9 cellular contexts compared by ENCODE assay signal in the genomic region with DNA sequence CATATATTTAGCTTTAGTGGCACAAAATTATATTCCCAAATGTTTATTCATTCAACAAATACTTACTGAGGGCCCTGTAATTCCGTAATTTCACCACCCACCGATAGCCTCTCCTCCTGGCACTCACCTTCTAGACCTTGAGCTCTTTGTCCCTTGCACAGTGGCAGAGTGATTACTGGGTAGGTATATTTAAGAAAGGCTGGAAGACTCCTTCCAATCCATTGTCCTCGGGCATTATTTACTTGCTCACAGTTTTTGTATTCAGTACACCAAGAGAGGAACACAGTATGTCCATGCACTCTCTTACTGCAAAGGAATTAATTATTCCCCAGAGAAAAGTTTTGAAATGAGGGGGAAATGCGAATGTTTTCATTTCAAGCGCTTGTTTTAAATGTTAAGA. TPM values are rescaled to one million over a fixed set of nuclear protein-coding genes. Genes with fewer than 3 reads are reported as not detected.
DNase-seq lines count a peak whose midpoint lies in the region; ATAC-seq and TF ChIP-seq lines count a peak whose summit lies in the region.
"Had no signal": no experiment of that assay in that cellular context is flagged by ENCODE, and none has a peak within 500 bp of the region (broad histone marks: within the 10 kb centered on the region; RNA-seq: fewer than 3 reads in every experiment).

No MANE protein-coding gene starts in this region.

- peaks cover 12% of the 10 kb centered on the region for H4K20me1 ChIP-seq in KMS-11 (ENCODE audit: insufficient read depth)

- peaks cover 25% of the 10 kb centered on the region for H3K36me3 Mint-ChIP-seq in activated CD8-positive, alpha-beta T cell treated with anti-CD3 and anti-CD28 coated beads for 36 hours (ENCODE audit: low read depth)
- no peaks in the 10 kb centered on the region for H3K36me3 Mint-ChIP-seq in natural killer cell

- no peaks in the 10 kb centered on the region for H3K9me3 Mint-ChIP-seq in activated CD8-positive, alpha-beta T cell treated with anti-CD3 and anti-CD28 coated beads for 36 hours
- H3K9me3 Mint-ChIP-seq in natural killer cell: no peaks in the 10 kb centered on the region

- H3K9ac ChIP-seq in KMS-11: peak overlapping the region; percentile 87; the same call in 1 of the 2 replicates

- H3K4me1 ChIP-seq in KMS-11 (ENCODE audit: low read depth, poor library complexity, severe bottlenecking): peaks cover 17% of the 10 kb centered on the region

- no peaks in the 10 kb centered on the region for H3K36me3 ChIP-seq in KMS-11 (ENCODE audit: insufficient read depth)
- H3K36me3 ChIP-seq: brain microvascular endothelial cell had no signal

- TF ChIP-seq CTCF in KMS-11 (conservative IDR thresholded peaks at IDR 0.05; ENCODE audit: low read depth, low read length): no peak
- no peak for TF ChIP-seq CTCF in activated CD8-positive, alpha-beta T cell treated with anti-CD3 and anti-CD28 coated beads for 36 hours (IDR thresholded peaks at IDR 0.05)
- no peak for TF ChIP-seq CTCF in natural killer cell (IDR thresholded peaks at IDR 0.05)

- peaks cover 11% of the 10 kb centered on the region; the same call in 1 of the 2 replicates for H3K79me2 ChIP-seq in KMS-11 (ENCODE audit: insufficient read depth, low read depth)

- no peak overlapping the region for H3K27ac ChIP-seq in KMS-11
- H3K27ac ChIP-seq: brain microvascular endothelial cell had no signal

- peaks cover 44% of the 10 kb centered on the region for H3K27me3 ChIP-seq in KMS-11 (ENCODE audit: insufficient read depth, low read depth)
- H3K27me3 ChIP-seq: brain microvascular endothelial cell had no signal

- CTCF ChIA-PET in activated CD8-positive, alpha-beta T cell treated with anti-CD3 and anti-CD28 coated beads for 36 hours (lab: Charles Lee): no interaction called here

- peak overlapping the region; percentile 71 for H3K27ac Mint-ChIP-seq in activated CD8-positive, alpha-beta T cell treated with anti-CD3 and anti-CD28 coated beads for 36 hours
- H3K27ac Mint-ChIP-seq in natural killer cell: no peak overlapping the region

- no peak overlapping the region for H3K4me3 ChIP-seq in KMS-11 (IDR thresholded peaks at IDR 0.05; ENCODE audit: insufficient read depth, low read depth, low read length)

- POLR2A ChIA-PET in activated CD8-positive, alpha-beta T cell treated with anti-CD3 and anti-CD28 coated beads for 36 hours (lab: Charles Lee): interaction anchor here (2.1 kb wide), 1 partner anchor 114 kb away, joined by 5 read pairs; no protein-coding TSS in a partner anchor

- H3K4me3 Mint-ChIP-seq in activated CD8-positive, alpha-beta T cell treated with anti-CD3 and anti-CD28 coated beads for 36 hours: peak overlapping the region; percentile 81
- H3K4me3 Mint-ChIP-seq in natural killer cell: peak overlapping the region; percentile 88

- H2AFZ ChIP-seq in KMS-11 (ENCODE audit: low read depth): peak overlapping the region; percentile 81; the same call in 1 of the 2 replicates

- intact Hi-C loops in activated CD8-positive, alpha-beta T cell treated with anti-CD3 and anti-CD28 coated beads for 36 hours (cut with micrococcal nuclease): no loop called here
- intact Hi-C loops in natural killer cell (cut with micrococcal nuclease): no loop called here

- H3K4me1 Mint-ChIP-seq in activated CD8-positive, alpha-beta T cell treated with anti-CD3 and anti-CD28 coated beads for 36 hours (ENCODE audit: low read depth): peaks cover 25% of the 10 kb centered on the region
- peaks cover 21 to 26% of the 10 kb centered on the region in 2 donors for H3K4me1 Mint-ChIP-seq in natural killer cell

- DNase-seq in DMS79 treated with DMSO at 0.1 percent for 48 hours (lab: John Stamatoyannopoulos, UW) (peak; percentile 57), DMS79 (lab: John Stamatoyannopoulos, UW) (no peak), natural killer cell (no peak), SK-N-DZ (ENCODE audit: low spot score) (no peak)
- DNase-seq in activated CD8-positive, alpha-beta T cell treated with anti-CD3 and anti-CD28 coated beads for 36 hours: no peak
- DNase-seq in activated effector memory CD4-positive, alpha-beta T cell treated with Interleukin-2 at 50 U/mL for 16 hours: no peak
- DNase-seq: brain microvascular endothelial cell had no signal

- no peak for ATAC-seq in activated CD8-positive, alpha-beta T cell treated with anti-CD3 and anti-CD28 coated beads for 36 hours
- no peak for ATAC-seq in natural killer cell
- no peak for ATAC-seq in HG03159 (IDR thresholded peaks at IDR 0.05; ENCODE audit: unreplicated experiment)

- peaks cover 36% of the 10 kb centered on the region for H3K27me3 Mint-ChIP-seq in activated CD8-positive, alpha-beta T cell treated with anti-CD3 and anti-CD28 coated beads for 36 hours
- H3K27me3 Mint-ChIP-seq in natural killer cell (ENCODE audit: low read depth in 2 of 2): peaks cover 28 to 29% of the 10 kb centered on the region in 2 donors

- H3K4me2 ChIP-seq in KMS-11: peak overlapping the region; percentile 43; the same call in 1 of the 2 replicates

RNA-seq across cellular contexts. Expression of a gene that starts 1.1 kb away (rescaled TPM):
- total RNA-seq in activated CD8-positive, alpha-beta T cell treated with anti-CD3 and anti-CD28 coated beads for 36 hours: 10 to 100 TPM; 88.5 to 91.7 TPM
- total RNA-seq in natural killer cell: 1 to 10 TPM; 1.4 to 1.6 (median 1.5) TPM
- 80.4 and 81.2 TPM in 2 replicates for polyA plus RNA-seq in SK-N-DZ (2014; cell fraction: cytosol; rRNA removed)
- polyA plus RNA-seq in SK-N-DZ (2014; cell fraction: nucleus; rRNA removed): 167 and 207 TPM in 2 replicates

Comparison
In these comparisons a context has a peak if more than half of its experiments do, and no peak if none do; other contexts are left out.
1. RNA of a gene that starts 1.1 kb away (total RNA-seq): 88.5 to 91.7 TPM in activated CD8-positive, alpha-beta T cell treated with anti-CD3 and anti-CD28 coated beads for 36 hours; 1.4 to 1.6 TPM in natural killer cell; every median in the first group is over 10 times any median in the second.